1 cellular context compared by ENCODE assay signal in the genomic region with DNA sequence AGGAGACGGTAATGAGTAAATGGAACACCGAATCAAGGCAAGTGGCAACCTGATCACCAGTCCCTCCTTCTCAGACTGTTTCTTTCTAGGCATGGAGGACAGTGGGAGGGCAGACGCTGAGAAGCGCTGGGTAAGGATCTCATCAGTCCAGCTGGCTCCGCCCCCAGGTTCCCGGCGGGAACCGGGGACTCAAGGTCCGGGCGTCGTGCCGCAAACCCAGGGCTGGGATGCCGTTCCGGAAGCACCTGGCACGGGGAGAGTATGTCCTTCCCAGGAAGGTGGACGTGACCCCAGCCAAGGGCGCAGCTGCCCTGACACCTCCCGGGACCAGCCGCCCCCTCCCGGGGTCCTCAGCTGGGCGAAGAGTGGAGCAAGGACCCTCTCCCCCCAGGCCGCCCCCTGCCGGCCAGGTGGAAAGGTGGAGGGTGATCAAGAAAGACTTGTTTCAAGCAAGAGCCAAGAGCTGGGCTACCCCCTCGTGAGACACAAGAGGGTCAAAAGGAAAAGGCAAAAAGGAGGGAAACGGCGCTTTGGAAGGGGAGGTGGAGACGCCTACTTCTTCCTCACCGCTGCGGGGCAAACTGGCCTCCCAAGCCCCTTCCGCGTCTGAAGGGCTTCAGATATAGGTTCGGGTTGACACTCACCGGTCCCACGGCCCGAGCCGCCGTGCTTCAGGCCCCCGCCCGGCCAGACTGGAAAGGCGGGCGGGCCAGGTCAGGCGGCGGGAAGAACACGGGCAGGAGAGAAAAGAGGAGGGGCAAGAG.
TF ChIP-seq lines count a peak whose summit lies in the region.

TSS of gene MYO19 (minus strand) at position 752 of the 764 bp plus-strand sequence. CDS start 2,330 bp downstream, outside the sequence.

TF ChIP-seq in HEK293, 187 proteins besides CTCF, POLR2A, EP300 and RAD21 (continued from another document and continues in another):
- TF ChIP-seq, protein P1, sequence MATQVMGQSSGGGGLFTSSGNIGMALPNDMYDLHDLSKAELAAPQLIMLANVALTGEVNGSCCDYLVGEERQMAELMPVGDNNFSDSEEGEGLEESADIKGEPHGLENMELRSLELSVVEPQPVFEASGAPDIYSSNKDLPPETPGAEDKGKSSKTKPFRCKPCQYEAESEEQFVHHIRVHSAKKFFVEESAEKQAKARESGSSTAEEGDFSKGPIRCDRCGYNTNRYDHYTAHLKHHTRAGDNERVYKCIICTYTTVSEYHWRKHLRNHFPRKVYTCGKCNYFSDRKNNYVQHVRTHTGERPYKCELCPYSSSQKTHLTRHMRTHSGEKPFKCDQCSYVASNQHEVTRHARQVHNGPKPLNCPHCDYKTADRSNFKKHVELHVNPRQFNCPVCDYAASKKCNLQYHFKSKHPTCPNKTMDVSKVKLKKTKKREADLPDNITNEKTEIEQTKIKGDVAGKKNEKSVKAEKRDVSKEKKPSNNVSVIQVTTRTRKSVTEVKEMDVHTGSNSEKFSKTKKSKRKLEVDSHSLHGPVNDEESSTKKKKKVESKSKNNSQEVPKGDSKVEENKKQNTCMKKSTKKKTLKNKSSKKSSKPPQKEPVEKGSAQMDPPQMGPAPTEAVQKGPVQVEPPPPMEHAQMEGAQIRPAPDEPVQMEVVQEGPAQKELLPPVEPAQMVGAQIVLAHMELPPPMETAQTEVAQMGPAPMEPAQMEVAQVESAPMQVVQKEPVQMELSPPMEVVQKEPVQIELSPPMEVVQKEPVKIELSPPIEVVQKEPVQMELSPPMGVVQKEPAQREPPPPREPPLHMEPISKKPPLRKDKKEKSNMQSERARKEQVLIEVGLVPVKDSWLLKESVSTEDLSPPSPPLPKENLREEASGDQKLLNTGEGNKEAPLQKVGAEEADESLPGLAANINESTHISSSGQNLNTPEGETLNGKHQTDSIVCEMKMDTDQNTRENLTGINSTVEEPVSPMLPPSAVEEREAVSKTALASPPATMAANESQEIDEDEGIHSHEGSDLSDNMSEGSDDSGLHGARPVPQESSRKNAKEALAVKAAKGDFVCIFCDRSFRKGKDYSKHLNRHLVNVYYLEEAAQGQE (tag by site-specific recombination; IDR thresholded peaks at IDR 0.05) = 0 out of 2 replicates have a peak, but pooled peaks have one; percentile 35
- no peak; the same call in 1 of the 2 replicates for TF ChIP-seq SP3 (tag by site-specific recombination; IDR thresholded peaks at IDR 0.05)
- TF ChIP-seq ZNF558 (tag by site-specific recombination; IDR thresholded peaks at IDR 0.05) = no peak
- TF ChIP-seq ZBTB6 (tag by site-specific recombination; IDR thresholded peaks at IDR 0.05) = no peak
- TF ChIP-seq, protein P2, sequence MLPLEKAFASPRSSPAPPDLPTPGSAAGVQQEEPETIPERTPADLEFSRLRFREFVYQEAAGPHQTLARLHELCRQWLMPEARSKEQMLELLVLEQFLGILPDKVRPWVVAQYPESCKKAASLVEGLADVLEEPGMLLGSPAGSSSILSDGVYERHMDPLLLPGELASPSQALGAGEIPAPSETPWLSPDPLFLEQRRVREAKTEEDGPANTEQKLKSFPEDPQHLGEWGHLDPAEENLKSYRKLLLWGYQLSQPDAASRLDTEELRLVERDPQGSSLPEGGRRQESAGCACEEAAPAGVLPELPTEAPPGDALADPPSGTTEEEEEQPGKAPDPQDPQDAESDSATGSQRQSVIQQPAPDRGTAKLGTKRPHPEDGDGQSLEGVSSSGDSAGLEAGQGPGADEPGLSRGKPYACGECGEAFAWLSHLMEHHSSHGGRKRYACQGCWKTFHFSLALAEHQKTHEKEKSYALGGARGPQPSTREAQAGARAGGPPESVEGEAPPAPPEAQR (tag by site-specific recombination; IDR thresholded peaks at IDR 0.05) = no peak
- no peak for TF ChIP-seq PRDM1 (tag by site-specific recombination; IDR thresholded peaks at IDR 0.05)
- no peak for TF ChIP-seq MYNN (tag by site-specific recombination; IDR thresholded peaks at IDR 0.05; ENCODE audit: borderline replicate concordance)
- peak; percentile 8; the same call in 1 of the 2 replicates for TF ChIP-seq BCL6B (tag by site-specific recombination; IDR thresholded peaks at IDR 0.05)
- peak; percentile 45 for TF ChIP-seq ZNF660 (tag by site-specific recombination; IDR thresholded peaks at IDR 0.05)
- no peak for TF ChIP-seq FEZF1 (tag by site-specific recombination; IDR thresholded peaks at IDR 0.05)
- TF ChIP-seq ZNF391 (tag by site-specific recombination; IDR thresholded peaks at IDR 0.05; ENCODE audit: borderline replicate concordance, low read depth) = peak; percentile 88
- TF ChIP-seq, protein P3, sequence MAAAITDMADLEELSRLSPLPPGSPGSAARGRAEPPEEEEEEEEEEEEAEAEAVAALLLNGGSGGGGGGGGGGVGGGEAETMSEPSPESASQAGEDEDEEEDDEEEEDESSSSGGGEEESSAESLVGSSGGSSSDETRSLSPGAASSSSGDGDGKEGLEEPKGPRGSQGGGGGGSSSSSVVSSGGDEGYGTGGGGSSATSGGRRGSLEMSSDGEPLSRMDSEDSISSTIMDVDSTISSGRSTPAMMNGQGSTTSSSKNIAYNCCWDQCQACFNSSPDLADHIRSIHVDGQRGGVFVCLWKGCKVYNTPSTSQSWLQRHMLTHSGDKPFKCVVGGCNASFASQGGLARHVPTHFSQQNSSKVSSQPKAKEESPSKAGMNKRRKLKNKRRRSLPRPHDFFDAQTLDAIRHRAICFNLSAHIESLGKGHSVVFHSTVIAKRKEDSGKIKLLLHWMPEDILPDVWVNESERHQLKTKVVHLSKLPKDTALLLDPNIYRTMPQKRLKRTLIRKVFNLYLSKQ (tag by site-specific recombination; IDR thresholded peaks at IDR 0.05; ENCODE audit: borderline replicate concordance) = no peak
- TF ChIP-seq ZBTB21 (tag by site-specific recombination; IDR thresholded peaks at IDR 0.05) = no peak; the same call in 1 of the 2 replicates
- peak; percentile 58; the same call in 1 of the 2 replicates for TF ChIP-seq ZNF394 (tag by site-specific recombination; IDR thresholded peaks at IDR 0.05; ENCODE audit: borderline replicate concordance)
- TF ChIP-seq ZNF146 (tag by site-specific recombination; IDR thresholded peaks at IDR 0.05) = no peak
- 0 out of 2 replicates have a peak, but pooled peaks have one; percentile 6 for TF ChIP-seq ZSCAN30 (tag by site-specific recombination; IDR thresholded peaks at IDR 0.05)
- TF ChIP-seq ZNF626 (tag by site-specific recombination; IDR thresholded peaks at IDR 0.05) = no peak
- peak; percentile 66; the same call in 1 of the 2 replicates for TF ChIP-seq ZNF600 (tag by site-specific recombination; IDR thresholded peaks at IDR 0.05)
- no peak for TF ChIP-seq ZNF549 (tag by site-specific recombination; IDR thresholded peaks at IDR 0.05)
- no peak for TF ChIP-seq INSM2 (tag by site-specific recombination; IDR thresholded peaks at IDR 0.05)
- TF ChIP-seq ZNF426 (tag by site-specific recombination; IDR thresholded peaks at IDR 0.05) = 0 out of 2 replicates have a peak, but pooled peaks have one; percentile 6
- no peak for TF ChIP-seq ZNF518A (tag by site-specific recombination; conservative IDR thresholded peaks at IDR 0.05; ENCODE audit: low read depth)
- no peak for TF ChIP-seq ZNF513 (tag by site-specific recombination; IDR thresholded peaks at IDR 0.05)
- no peak for TF ChIP-seq ZNF48 (tag by site-specific recombination; IDR thresholded peaks at IDR 0.05)
- TF ChIP-seq, protein P4, sequence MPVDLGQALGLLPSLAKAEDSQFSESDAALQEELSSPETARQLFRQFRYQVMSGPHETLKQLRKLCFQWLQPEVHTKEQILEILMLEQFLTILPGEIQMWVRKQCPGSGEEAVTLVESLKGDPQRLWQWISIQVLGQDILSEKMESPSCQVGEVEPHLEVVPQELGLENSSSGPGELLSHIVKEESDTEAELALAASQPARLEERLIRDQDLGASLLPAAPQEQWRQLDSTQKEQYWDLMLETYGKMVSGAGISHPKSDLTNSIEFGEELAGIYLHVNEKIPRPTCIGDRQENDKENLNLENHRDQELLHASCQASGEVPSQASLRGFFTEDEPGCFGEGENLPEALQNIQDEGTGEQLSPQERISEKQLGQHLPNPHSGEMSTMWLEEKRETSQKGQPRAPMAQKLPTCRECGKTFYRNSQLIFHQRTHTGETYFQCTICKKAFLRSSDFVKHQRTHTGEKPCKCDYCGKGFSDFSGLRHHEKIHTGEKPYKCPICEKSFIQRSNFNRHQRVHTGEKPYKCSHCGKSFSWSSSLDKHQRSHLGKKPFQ (tag by site-specific recombination; IDR thresholded peaks at IDR 0.05) = no peak; the same call in 1 of the 2 replicates
- TF ChIP-seq HIC1 (tag by site-specific recombination; IDR thresholded peaks at IDR 0.05) = no peak
- TF ChIP-seq ZNF596 (tag by site-specific recombination; IDR thresholded peaks at IDR 0.05) = no peak
